Comparison of ENCODE assay signal across 11 cellular contexts in the genomic region with DNA sequence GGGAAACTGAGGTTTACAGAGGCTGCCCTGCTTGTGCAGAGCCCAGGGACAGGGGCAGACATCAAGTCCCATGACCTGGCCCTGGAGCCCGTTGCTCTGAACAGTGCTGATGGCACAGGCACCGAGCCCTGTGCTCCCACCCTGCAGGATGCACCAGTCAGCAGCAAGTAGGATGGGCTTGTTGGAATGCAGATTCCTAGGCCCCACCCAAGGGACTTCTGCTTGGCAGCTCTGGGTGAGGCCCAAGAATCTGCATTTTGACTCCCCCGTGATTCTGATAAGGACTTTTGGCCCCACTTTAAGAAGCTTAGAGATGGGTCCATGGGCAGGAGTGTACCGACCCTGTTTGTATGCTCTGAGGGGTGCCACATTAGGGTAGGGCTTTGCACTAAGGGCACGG. TPM values are rescaled to one million over a fixed set of nuclear protein-coding genes. Genes with fewer than 3 reads are reported as not detected.
DNase-seq lines count a peak whose midpoint lies in the region; TF ChIP-seq lines count a peak whose summit lies in the region.
"Had no signal": no experiment of that assay in that cellular context is flagged by ENCODE, and none has a peak within 500 bp of the region (broad histone marks: within the 10 kb centered on the region; RNA-seq: fewer than 3 reads in every experiment).

No MANE protein-coding gene starts in this region.

- no peak overlapping the region for H2BK5ac ChIP-seq in mesendoderm (ENCODE audit: low read length)

- no peak overlapping the region for H3K23ac ChIP-seq in mesendoderm (ENCODE audit: low read length)

- H3K27ac ChIP-seq in breast epithelium: peak overlapping the region; percentile 64 to 85
- no peak overlapping the region for H3K27ac ChIP-seq in mesendoderm (ENCODE audit: low read depth, low read length)
- peak overlapping the region; percentile 71 for H3K27ac ChIP-seq in thymus (ENCODE audit: low read depth)
- H3K27ac ChIP-seq in OCI-LY7 (ENCODE audit: low read depth, low read length, poor library complexity, severe bottlenecking): no peak overlapping the region
- H3K27ac ChIP-seq: VCaP had no signal

- H3K18ac ChIP-seq in mesendoderm (ENCODE audit: low read length): no peak overlapping the region

- TF ChIP-seq POLR2A in breast epithelium (IDR thresholded peaks at IDR 0.05): no peak

- H3K4ac ChIP-seq in mesendoderm (ENCODE audit: low read depth, low read length): no peak overlapping the region

- H3K9me3 Mint-ChIP-seq in MCF 10A (ENCODE audit: unreplicated experiment): no peaks in the 10 kb centered on the region
- H3K9me3 Mint-ChIP-seq in activated naive CD8-positive, alpha-beta T cell treated with anti-CD3 and anti-CD28 coated beads for 36 hours: no peaks in the 10 kb centered on the region

- H3K27ac Mint-ChIP-seq in MCF 10A (ENCODE audit: low read depth, unreplicated experiment): no peak overlapping the region
- H3K27ac Mint-ChIP-seq in activated naive CD8-positive, alpha-beta T cell treated with anti-CD3 and anti-CD28 coated beads for 36 hours: peak overlapping the region; percentile 61

- CTCF ChIA-PET in MCF 10A (lab: Yijun Ruan, JAX) (no interaction called here), OCI-LY7 (lab: Charles Lee; ENCODE audit: unreplicated experiment) (no interaction called here)

- H3K4me1 Mint-ChIP-seq in MCF 10A (ENCODE audit: insufficient read depth, unreplicated experiment): no peaks in the 10 kb centered on the region
- peaks cover 82% of the 10 kb centered on the region for H3K4me1 Mint-ChIP-seq in activated naive CD8-positive, alpha-beta T cell treated with anti-CD3 and anti-CD28 coated beads for 36 hours

- no peak overlapping the region for H3K4me3 ChIP-seq in breast epithelium
- H3K4me3 ChIP-seq in mesendoderm (ENCODE audit: low read length): no peak overlapping the region
- H3K4me3 ChIP-seq in thymus (ENCODE audit: low read length): no peak overlapping the region
- no peak overlapping the region for H3K4me3 ChIP-seq in OCI-LY7 (ENCODE audit: low read depth, low read length, poor library complexity, severe bottlenecking)

- H3K27me3 ChIP-seq in breast epithelium (no peaks in the 10 kb centered on the region), mesendoderm (ENCODE audit: insufficient read depth, low read length, poor library complexity) (no peaks in the 10 kb centered on the region), thymus (ENCODE audit: control insufficient read depth, insufficient read depth) (no peaks in the 10 kb centered on the region)

- no peak overlapping the region for H2AK5ac ChIP-seq in mesendoderm (ENCODE audit: low read length)

- no peaks in the 10 kb centered on the region for H4K20me1 ChIP-seq in OCI-LY7 (ENCODE audit: insufficient read depth, low read length)

- no CpG with 5 or more reads among the region's 5 CpGs for WGBS in mesendoderm (ENCODE audit: extremely low coverage, insufficient coverage, low lambda C conversion rate)
- WGBS in thymus: 90% methylated on average over 5 of the region's 5 CpGs

- intact Hi-C loops in breast epithelium (cut with DNase I; ENCODE audit: low total_unique reads) (no loop called here), MCF 10A (cut with micrococcal nuclease) (no loop called here), OCI-LY7 (cut with micrococcal nuclease; ENCODE audit: unreplicated experiment) (no loop called here)

- H3K56ac ChIP-seq in mesendoderm (ENCODE audit: low read length): no peak overlapping the region

- no peak overlapping the region for H3K4me3 Mint-ChIP-seq in MCF 10A (ENCODE audit: unreplicated experiment)
- no peak overlapping the region for H3K4me3 Mint-ChIP-seq in activated naive CD8-positive, alpha-beta T cell treated with anti-CD3 and anti-CD28 coated beads for 36 hours

- no peak overlapping the region for H3K9ac ChIP-seq in mesendoderm (ENCODE audit: low read length)

- H3K9me3 ChIP-seq in breast epithelium (no peaks in the 10 kb centered on the region), thymus (ENCODE audit: control insufficient read depth) (no peaks in the 10 kb centered on the region), OCI-LY7 (ENCODE audit: low read length) (no peaks in the 10 kb centered on the region)

- H3K36me3 ChIP-seq in breast epithelium (no peaks in the 10 kb centered on the region), mesendoderm (ENCODE audit: control insufficient read depth, insufficient read depth, low read length) (peaks cover 6% of the 10 kb centered on the region), thymus (ENCODE audit: control insufficient read depth, insufficient read depth) (peaks cover 71% of the 10 kb centered on the region), OCI-LY7 (ENCODE audit: insufficient read depth, low read length) (peaks cover 93% of the 10 kb centered on the region)

- TF ChIP-seq CTCF in breast epithelium (IDR thresholded peaks at IDR 0.05): no peak
- no peak for TF ChIP-seq CTCF in MCF 10A (IDR thresholded peaks at IDR 0.05; ENCODE audit: unreplicated experiment)
- no peak for TF ChIP-seq CTCF in OCI-LY7 (conservative IDR thresholded peaks at IDR 0.05; ENCODE audit: low read length)

- DNase-seq in breast epithelium (ENCODE audit: low spot score in 2 of 2) (no peak), MCF 10A (ENCODE audit: unreplicated experiment) (no peak), mesendoderm (peak; percentile 24), OCI-LY7 (ENCODE audit: low spot score) (no peak), NCI-H1694 (lab: John Stamatoyannopoulos, UW) (no peak), COLO829 (ENCODE audit: low spot score) (no peak)
- no peak for DNase-seq in activated naive CD8-positive, alpha-beta T cell treated with anti-CD3 and anti-CD28 coated beads for 36 hours
- DNase-seq: NCI-H226, RPMI8226 had no signal

- no peak overlapping the region for H2BK15ac ChIP-seq in mesendoderm (replicated peaks; ENCODE audit: low read depth)

- no peaks in the 10 kb centered on the region for H3K27me3 Mint-ChIP-seq in MCF 10A (ENCODE audit: insufficient read depth, unreplicated experiment)
- H3K27me3 Mint-ChIP-seq in activated naive CD8-positive, alpha-beta T cell treated with anti-CD3 and anti-CD28 coated beads for 36 hours: no peaks in the 10 kb centered on the region

- H3K4me1 ChIP-seq in breast epithelium (peaks cover 21 to 22% of the 10 kb centered on the region in 2 donors), mesendoderm (ENCODE audit: control insufficient read depth, low read depth, low read length) (no peaks in the 10 kb centered on the region), thymus (ENCODE audit: control insufficient read depth, insufficient read depth, low read length) (peaks cover 60% of the 10 kb centered on the region), OCI-LY7 (ENCODE audit: insufficient read depth, low read length, poor library complexity, severe bottlenecking) (peaks cover 37% of the 10 kb centered on the region)

- POLR2A ChIA-PET in MCF 10A (lab: Yijun Ruan, JAX) (no interaction called here), OCI-LY7 (lab: Charles Lee) (no interaction called here)

- BruUV-seq in MCF 10A (replicated peaks; lab: Mats Ljungman, UMichigan): no TSS peak
- BruUV-seq in OCI-LY7 (replicated peaks; lab: Mats Ljungman, UMichigan): no TSS peak

- H3K79me2 ChIP-seq in mesendoderm (ENCODE audit: control insufficient read depth, insufficient read depth, low read length) (no peaks in the 10 kb centered on the region), OCI-LY7 (ENCODE audit: insufficient read depth, low read depth, low read length) (no peaks in the 10 kb centered on the region)

- no peak overlapping the region for H4K5ac ChIP-seq in mesendoderm (ENCODE audit: low read length)

- peaks cover 44% of the 10 kb centered on the region for H3K36me3 Mint-ChIP-seq in MCF 10A (ENCODE audit: insufficient read depth, unreplicated experiment)
- peaks cover 59% of the 10 kb centered on the region for H3K36me3 Mint-ChIP-seq in activated naive CD8-positive, alpha-beta T cell treated with anti-CD3 and anti-CD28 coated beads for 36 hours

- H3K79me1 ChIP-seq in mesendoderm (ENCODE audit: low read length): peaks cover 15% of the 10 kb centered on the region

- no peaks in the 10 kb centered on the region for H3K9me2 ChIP-seq in OCI-LY7 (ENCODE audit: insufficient read depth, low read length)

- H3K4me2 ChIP-seq in mesendoderm (ENCODE audit: low read length) (no peak overlapping the region), OCI-LY7 (ENCODE audit: low read length) (no peak overlapping the region)

- no peak overlapping the region for H4K8ac ChIP-seq in mesendoderm (ENCODE audit: low read depth, low read length)

- H2AFZ ChIP-seq in OCI-LY7 (ENCODE audit: low read length): no peak overlapping the region

- H2BK120ac ChIP-seq in mesendoderm (ENCODE audit: low read depth, low read length): no peak overlapping the region

RNA-seq across cellular contexts. Expression of a gene that starts 23.3 kb away (rescaled TPM):
- 100 to 1,000 TPM in 1 of 3 donors, 10 to 100 TPM in 2; 88.7 to 145 (median 92.8) TPM for total RNA-seq in breast epithelium
- total RNA-seq in MCF 10A (2022): 65.1 and 68.1 TPM in 2 replicates
- 100 to 1,000 TPM; 131 TPM for total RNA-seq in activated naive CD8-positive, alpha-beta T cell treated with anti-CD3 and anti-CD28 coated beads for 36 hours
- polyA plus RNA-seq in mesendoderm (2013, experiment 1 of 2): 160 TPM
- 164 TPM for polyA plus RNA-seq in mesendoderm (2013, experiment 2 of 2)
- polyA plus RNA-seq in thymus: 72.5 TPM
- total RNA-seq in OCI-LY7 (2014; rRNA removed; shearing (Covaris generic)): 44.3 and 48.6 TPM in 2 replicates
- 101 and 110 TPM in 2 replicates for total RNA-seq in OCI-LY7 (2022)

RNA-seq across cellular contexts. Expression of a gene that starts 39.6 kb away (rescaled TPM):
- total RNA-seq in breast epithelium: 1,000 to 10,000 TPM; 1,871 to 2,586 (median 2,024) TPM
- total RNA-seq in MCF 10A (2022): 1,891 and 2,060 TPM in 2 replicates
- total RNA-seq in activated naive CD8-positive, alpha-beta T cell treated with anti-CD3 and anti-CD28 coated beads for 36 hours: 1,000 to 10,000 TPM; 1,956 to 1,966 TPM
- 4,252 TPM for polyA plus RNA-seq in mesendoderm (2013, experiment 1 of 2)
- 4,329 TPM for polyA plus RNA-seq in mesendoderm (2013, experiment 2 of 2)
- polyA plus RNA-seq in thymus: 4,550 TPM
- total RNA-seq in OCI-LY7 (2014; rRNA removed; shearing (Covaris generic)): 1,289 and 1,881 TPM in 2 replicates
- total RNA-seq in OCI-LY7 (2022): 1,611 and 1,766 TPM in 2 replicates

Comparison
In these comparisons a context has a peak if more than half of its experiments do, and no peak if none do; other contexts are left out.
1. H3K27ac ChIP-seq: peak in breast epithelium (2 of 2) and thymus (single experiment); none in mesendoderm (single experiment) and OCI-LY7 (single experiment).